ENCODE assay signal across 8 cellular contexts in genomic region chr5:91382530-91383026, GRCh38. TPM values are rescaled to one million over a fixed set of nuclear protein-coding genes. Genes with fewer than 3 reads are reported as not detected.
DNase-seq lines count a peak whose midpoint lies in the region; ATAC-seq and TF ChIP-seq lines count a peak whose summit lies in the region.

No MANE protein-coding gene starts in this region.

- H3K4me3 Mint-ChIP-seq in activated CD4-positive, alpha-beta memory T cell treated with anti-CD3 and anti-CD28 coated beads, Interleukin-2, amount 10 ng/mL, durations not matched to agents 7 days and 5 days: peak overlapping the region; percentile 87
- peak overlapping the region; percentile 96 for H3K4me3 Mint-ChIP-seq in nephron progenitor cell

- TF ChIP-seq CTCF in nephron progenitor cell (IDR thresholded peaks at IDR 0.05): no peak

- H3K27ac Mint-ChIP-seq in activated CD4-positive, alpha-beta memory T cell treated with anti-CD3 and anti-CD28 coated beads, Interleukin-2, amount 10 ng/mL, durations not matched to agents 7 days and 5 days: peak overlapping the region; percentile 97
- peak overlapping the region; percentile 99 for H3K27ac Mint-ChIP-seq in nephron progenitor cell

- POLR2A ChIA-PET in activated CD4-positive, alpha-beta memory T cell treated with anti-CD3 and anti-CD28 coated beads, Interleukin-2, amount 10 ng/mL, durations not matched to agents 7 days and 5 days (lab: Charles Lee): interaction anchor here (0.6 to 4.8 kb wide), 42 partner anchors 9 to 972 kb away, joined by 3 to 192 read pairs (median 4); partner anchors contain the start of genes CETN3, MBLAC2 and POLR3G

- CTCF ChIA-PET in activated CD4-positive, alpha-beta memory T cell treated with anti-CD3 and anti-CD28 coated beads, Interleukin-2, amount 10 ng/mL, durations not matched to agents 7 days and 5 days (lab: Charles Lee): interaction anchor here (0.7 to 8.1 kb wide), 11 partner anchors 36 to 517 kb away, joined by 3 to 243 read pairs (median 30); no protein-coding TSS in a partner anchor

- H3K36me3 Mint-ChIP-seq in activated CD4-positive, alpha-beta memory T cell treated with anti-CD3 and anti-CD28 coated beads, Interleukin-2, amount 10 ng/mL, durations not matched to agents 7 days and 5 days (ENCODE audit: low read depth): peaks cover 32% of the 10 kb centered on the region
- peaks cover 16% of the 10 kb centered on the region for H3K36me3 Mint-ChIP-seq in nephron progenitor cell (ENCODE audit: low read depth)

- DNase-seq in NCI-H2107 treated with DMSO at 0.1 percent for 48 hours (lab: John Stamatoyannopoulos, UW; ENCODE audit: unreplicated experiment): peak; percentile 59
- no peak for DNase-seq in NCI-H2107 (lab: John Stamatoyannopoulos, UW)
- peak; percentile 2 for DNase-seq in NCI-H2196 treated with DMSO at 0.1 percent for 48 hours (lab: John Stamatoyannopoulos, UW; ENCODE audit: unreplicated experiment)
- DNase-seq in activated CD4-positive, alpha-beta memory T cell treated with anti-CD3 and anti-CD28 coated beads, Interleukin-2, amount 10 ng/mL, durations not matched to agents 7 days and 5 days: peak; percentile 49
- DNase-seq in fibroblast of gingiva (ENCODE audit: low read depth): peak; percentile 25
- DNase-seq in nephron progenitor cell: no peak
- DNase-seq in left lobe of liver (ENCODE audit: low spot score): no peak

- no peak for ATAC-seq in left lobe of liver
- ATAC-seq in GM18907 (IDR thresholded peaks at IDR 0.05; ENCODE audit: unreplicated experiment): no peak

- no peaks in the 10 kb centered on the region for H3K9me3 Mint-ChIP-seq in activated CD4-positive, alpha-beta memory T cell treated with anti-CD3 and anti-CD28 coated beads, Interleukin-2, amount 10 ng/mL, durations not matched to agents 7 days and 5 days
- no peaks in the 10 kb centered on the region for H3K9me3 Mint-ChIP-seq in nephron progenitor cell

- H3K4me1 Mint-ChIP-seq in activated CD4-positive, alpha-beta memory T cell treated with anti-CD3 and anti-CD28 coated beads, Interleukin-2, amount 10 ng/mL, durations not matched to agents 7 days and 5 days: peaks cover 29% of the 10 kb centered on the region
- H3K4me1 Mint-ChIP-seq in nephron progenitor cell: peaks cover 31% of the 10 kb centered on the region

- H3K27me3 Mint-ChIP-seq in activated CD4-positive, alpha-beta memory T cell treated with anti-CD3 and anti-CD28 coated beads, Interleukin-2, amount 10 ng/mL, durations not matched to agents 7 days and 5 days: no peaks in the 10 kb centered on the region
- H3K27me3 Mint-ChIP-seq in nephron progenitor cell (ENCODE audit: low read depth, poor library complexity): no peaks in the 10 kb centered on the region

RNA-seq across cellular contexts. Expression of gene ARRDC3, which starts 0.5 kb away (rescaled TPM):
- 10 to 100 TPM; 46.5 to 47.1 TPM for total RNA-seq in activated CD4-positive, alpha-beta memory T cell treated with anti-CD3 and anti-CD28 coated beads, Interleukin-2, amount 10 ng/mL, durations not matched to agents 7 days and 5 days
- total RNA-seq in left lobe of liver: 30.0 TPM

Comparison
In these comparisons a context has a peak if more than half of its experiments do, and no peak if none do; other contexts are left out.
1. DNase-seq: peak in NCI-H2107 treated with DMSO at 0.1 percent for 48 hours (single experiment), NCI-H2196 treated with DMSO at 0.1 percent for 48 hours (single experiment), activated CD4-positive, alpha-beta memory T cell treated with anti-CD3 and anti-CD28 coated beads, Interleukin-2, amount 10 ng/mL, durations not matched to agents 7 days and 5 days (single experiment) and fibroblast of gingiva (single experiment); none in NCI-H2107 (single experiment), nephron progenitor cell (single experiment) and left lobe of liver (single experiment).